In genomic region chr12:27277846-27278260, GRCh38 we compare ENCODE assay signal across 9 cellular contexts. TPM values are rescaled to one million over a fixed set of nuclear protein-coding genes. Genes with fewer than 3 reads are reported as not detected.
DNase-seq lines count a peak whose midpoint lies in the region; ATAC-seq and TF ChIP-seq lines count a peak whose summit lies in the region.
"Had no signal": no experiment of that assay in that cellular context is flagged by ENCODE, and none has a peak within 500 bp of the region (broad histone marks: within the 10 kb centered on the region; RNA-seq: fewer than 3 reads in every experiment).

No MANE protein-coding gene starts in this region.

- H3K9me3 ChIP-seq in CD8-positive, alpha-beta memory T cell (ENCODE audit: low read length), result no peaks in the 10 kb centered on the region

- H3K27ac ChIP-seq in CD8-positive, alpha-beta memory T cell (ENCODE audit: low read depth, low read length), result no peak overlapping the region

- no peaks in the 10 kb centered on the region for H3K27me3 ChIP-seq in CD8-positive, alpha-beta memory T cell (ENCODE audit: insufficient read depth, low read length, poor library complexity, severe bottlenecking)

- no peak overlapping the region for H3K4me3 ChIP-seq in CD8-positive, alpha-beta memory T cell (ENCODE audit: low read length)
- H3K4me3 ChIP-seq: K562 had no signal

- POLR2A ChIA-PET in activated B cell treated with CpG ODN at 0.5 μM for 24 hours (lab: Charles Lee), result interaction anchor here (0.8 kb wide), 1 partner anchor 18 kb away, joined by 3 read pairs; no protein-coding TSS in a partner anchor
- POLR2A ChIA-PET in CD8-positive, alpha-beta memory T cell (lab: Charles Lee), result no interaction called here

- no peak for TF ChIP-seq CTCF in AG09319 (IDR thresholded peaks at IDR 0.05; ENCODE audit: low read depth, low read length)
- TF ChIP-seq CTCF in activated B cell treated with CpG ODN at 0.5 μM for 24 hours (IDR thresholded peaks at IDR 0.05), result no peak

- peaks cover 13% of the 10 kb centered on the region for H3K36me3 Mint-ChIP-seq in activated B cell treated with CpG ODN at 0.5 μM for 24 hours (ENCODE audit: low read depth)
- peaks cover 0 to 15% (median 3%) of the 10 kb centered on the region in 3 donors for H3K36me3 Mint-ChIP-seq in CD8-positive, alpha-beta memory T cell

- H3K27me3 Mint-ChIP-seq in activated B cell treated with CpG ODN at 0.5 μM for 24 hours, result no peaks in the 10 kb centered on the region
- H3K27me3 Mint-ChIP-seq in CD8-positive, alpha-beta memory T cell, result no peaks in the 10 kb centered on the region

- CTCF ChIA-PET in activated B cell treated with CpG ODN at 0.5 μM for 24 hours (lab: Charles Lee), result interaction anchor here (3.2 kb wide), 1 partner anchor 29 kb away, joined by 14 read pairs; no protein-coding TSS in a partner anchor
- CTCF ChIA-PET in CD8-positive, alpha-beta memory T cell (lab: Charles Lee), result no interaction called here

- H3K4me3 Mint-ChIP-seq in activated B cell treated with CpG ODN at 0.5 μM for 24 hours, result no peak overlapping the region
- H3K4me3 Mint-ChIP-seq in CD8-positive, alpha-beta memory T cell, result no peak overlapping the region

- H3K4me1 ChIP-seq in CD8-positive, alpha-beta memory T cell (ENCODE audit: insufficient read depth, low read length), result no peaks in the 10 kb centered on the region

- H3K9me3 Mint-ChIP-seq in activated B cell treated with CpG ODN at 0.5 μM for 24 hours, result no peaks in the 10 kb centered on the region
- H3K9me3 Mint-ChIP-seq in CD8-positive, alpha-beta memory T cell, result no peaks in the 10 kb centered on the region

- DNase-seq in AG09319 (ENCODE audit: extremely low read depth, low read depth) (peak; percentile 31), activated B cell treated with CpG ODN at 0.5 μM for 24 hours (no peak), iPS-NIHi11 (ENCODE audit: low spot score) (peak; percentile 51), NCI-H2081 (lab: John Stamatoyannopoulos, UW) (no peak), NCI-H524 treated with DMSO at 0.1 percent for 48 hours (lab: John Stamatoyannopoulos, UW) (no peak)
- DNase-seq in CD8-positive, alpha-beta memory T cell, result no peak

- no peaks in the 10 kb centered on the region for H3K36me3 ChIP-seq in CD8-positive, alpha-beta memory T cell (ENCODE audit: insufficient read depth, low read length)

- no peak overlapping the region for H3K27ac Mint-ChIP-seq in activated B cell treated with CpG ODN at 0.5 μM for 24 hours
- no peak overlapping the region for H3K27ac Mint-ChIP-seq in CD8-positive, alpha-beta memory T cell

- ATAC-seq in GM18909 (IDR thresholded peaks at IDR 0.05; ENCODE audit: poor library complexity, unreplicated experiment), result peak; percentile 78
- ATAC-seq in HG03095 (IDR thresholded peaks at IDR 0.05; ENCODE audit: unreplicated experiment), result peak; percentile 80
- ATAC-seq in activated B cell treated with CpG ODN at 0.5 μM for 24 hours (ENCODE audit: low read depth), result peak; percentile 64
- ATAC-seq: K562 had no signal

- H3K4me1 Mint-ChIP-seq in activated B cell treated with CpG ODN at 0.5 μM for 24 hours, result peaks cover 13% of the 10 kb centered on the region
- H3K4me1 Mint-ChIP-seq in CD8-positive, alpha-beta memory T cell, result peaks cover 6 to 30% (median 21%) of the 10 kb centered on the region in 3 donors

- intact Hi-C loops in activated B cell treated with CpG ODN at 0.5 μM for 24 hours (cut with micrococcal nuclease), result no loop called here

RNA-seq across cellular contexts. Expression of gene STK38L, which starts 33.8 kb away (rescaled TPM):
- 24.2 and 26.3 TPM in 2 replicates for total RNA-seq in activated B cell treated with CpG ODN at 0.5 μM for 24 hours
- 10 to 100 TPM; 23.1 to 27.7 TPM for total RNA-seq in CD8-positive, alpha-beta memory T cell
- polyA plus RNA-seq in CD8-positive, alpha-beta memory T cell, result 7.1 TPM

RNA-seq across cellular contexts. Expression of gene BMAL2, which starts 54.8 kb away (rescaled TPM):
- 4.2 and 5.4 TPM in 2 replicates for total RNA-seq in activated B cell treated with CpG ODN at 0.5 μM for 24 hours
- 10 to 100 TPM; 21.6 to 22.4 TPM for total RNA-seq in CD8-positive, alpha-beta memory T cell
- polyA plus RNA-seq in CD8-positive, alpha-beta memory T cell, result 0.10 TPM

Comparison
In these comparisons a context has a peak if more than half of its experiments do, and no peak if none do; other contexts are left out.
1. DNase-seq: peak in AG09319 (single experiment) and iPS-NIHi11 (single experiment); none in activated B cell treated with CpG ODN at 0.5 μM for 24 hours (single experiment), NCI-H2081 (0 of 2), NCI-H524 treated with DMSO at 0.1 percent for 48 hours (single experiment) and CD8-positive, alpha-beta memory T cell (0 of 5).
2. Peak in every context shown above with its lines, with median percentiles within 50 percentile points of each other: ATAC-seq.